In the genomic region with DNA sequence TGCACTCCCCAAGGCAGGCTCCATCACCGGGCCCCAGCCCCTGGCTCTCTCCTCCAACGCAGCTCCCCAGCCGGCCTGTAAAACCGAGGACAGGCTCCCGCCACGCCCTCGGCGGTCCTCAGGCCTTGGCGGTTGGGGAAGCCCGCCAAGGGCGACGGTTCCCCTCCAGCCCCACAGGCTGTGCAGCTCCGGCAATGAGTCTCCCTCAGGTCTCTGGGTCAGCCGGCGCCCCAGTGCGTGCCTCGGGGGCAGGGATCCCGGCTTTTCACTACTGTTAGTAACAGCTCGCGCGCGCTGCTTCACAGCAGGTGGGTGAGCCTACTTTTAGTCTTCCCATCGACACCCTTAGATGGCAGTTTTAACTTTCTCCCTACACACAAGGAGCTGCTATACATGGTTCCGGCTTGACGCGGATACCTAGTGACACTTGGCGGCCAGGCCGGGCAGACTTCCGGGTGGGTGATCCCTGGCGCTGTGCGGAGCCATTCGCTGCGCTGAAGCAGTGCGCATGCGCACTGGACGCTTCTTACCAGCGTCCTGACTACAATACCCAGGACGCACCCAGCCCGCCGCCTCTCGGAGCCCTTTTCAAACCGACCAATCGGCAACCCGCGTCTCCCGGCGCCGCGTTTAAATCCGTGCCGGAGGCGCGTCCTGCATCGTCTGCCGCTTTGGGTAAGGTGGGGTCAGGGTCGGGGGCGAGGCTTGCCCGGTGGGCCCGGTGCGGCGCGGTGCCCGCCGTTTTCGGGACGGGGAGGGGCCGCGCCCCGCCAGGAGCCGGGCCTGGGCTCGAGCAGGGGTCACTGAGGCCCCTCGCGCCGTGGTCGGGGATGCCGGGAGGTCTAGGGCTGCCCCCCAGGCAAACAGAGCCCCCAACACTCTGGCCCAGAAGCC, we compare ENCODE assay signal across 1 cellular context.
TF ChIP-seq lines count a peak whose summit lies in the region.

A gene with protein sequence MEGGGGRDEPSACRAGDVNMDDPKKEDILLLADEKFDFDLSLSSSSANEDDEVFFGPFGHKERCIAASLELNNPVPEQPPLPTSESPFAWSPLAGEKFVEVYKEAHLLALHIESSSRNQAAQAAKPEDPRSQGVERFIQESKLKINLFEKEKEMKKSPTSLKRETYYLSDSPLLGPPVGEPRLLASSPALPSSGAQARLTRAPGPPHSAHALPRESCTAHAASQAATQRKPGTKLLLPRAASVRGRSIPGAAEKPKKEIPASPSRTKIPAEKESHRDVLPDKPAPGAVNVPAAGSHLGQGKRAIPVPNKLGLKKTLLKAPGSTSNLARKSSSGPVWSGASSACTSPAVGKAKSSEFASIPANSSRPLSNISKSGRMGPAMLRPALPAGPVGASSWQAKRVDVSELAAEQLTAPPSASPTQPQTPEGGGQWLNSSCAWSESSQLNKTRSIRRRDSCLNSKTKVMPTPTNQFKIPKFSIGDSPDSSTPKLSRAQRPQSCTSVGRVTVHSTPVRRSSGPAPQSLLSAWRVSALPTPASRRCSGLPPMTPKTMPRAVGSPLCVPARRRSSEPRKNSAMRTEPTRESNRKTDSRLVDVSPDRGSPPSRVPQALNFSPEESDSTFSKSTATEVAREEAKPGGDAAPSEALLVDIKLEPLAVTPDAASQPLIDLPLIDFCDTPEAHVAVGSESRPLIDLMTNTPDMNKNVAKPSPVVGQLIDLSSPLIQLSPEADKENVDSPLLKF (plus strand): TSS at position 614 of the 894 bp plus-strand sequence. CDS start 531 bp downstream, outside the sequence.

TF ChIP-seq in HepG2, 621 proteins besides CTCF, POLR2A, EP300 and RAD21 (continued from another document and continues in another):
- TF ChIP-seq, protein P1, sequence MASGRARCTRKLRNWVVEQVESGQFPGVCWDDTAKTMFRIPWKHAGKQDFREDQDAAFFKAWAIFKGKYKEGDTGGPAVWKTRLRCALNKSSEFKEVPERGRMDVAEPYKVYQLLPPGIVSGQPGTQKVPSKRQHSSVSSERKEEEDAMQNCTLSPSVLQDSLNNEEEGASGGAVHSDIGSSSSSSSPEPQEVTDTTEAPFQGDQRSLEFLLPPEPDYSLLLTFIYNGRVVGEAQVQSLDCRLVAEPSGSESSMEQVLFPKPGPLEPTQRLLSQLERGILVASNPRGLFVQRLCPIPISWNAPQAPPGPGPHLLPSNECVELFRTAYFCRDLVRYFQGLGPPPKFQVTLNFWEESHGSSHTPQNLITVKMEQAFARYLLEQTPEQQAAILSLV (CRISPR knock-in tag; IDR thresholded peaks at IDR 0.05; ENCODE audit: borderline replicate concordance), result no peak
- no peak for TF ChIP-seq MIER2 (CRISPR knock-in tag; IDR thresholded peaks at IDR 0.05)
- TF ChIP-seq, protein P2, sequence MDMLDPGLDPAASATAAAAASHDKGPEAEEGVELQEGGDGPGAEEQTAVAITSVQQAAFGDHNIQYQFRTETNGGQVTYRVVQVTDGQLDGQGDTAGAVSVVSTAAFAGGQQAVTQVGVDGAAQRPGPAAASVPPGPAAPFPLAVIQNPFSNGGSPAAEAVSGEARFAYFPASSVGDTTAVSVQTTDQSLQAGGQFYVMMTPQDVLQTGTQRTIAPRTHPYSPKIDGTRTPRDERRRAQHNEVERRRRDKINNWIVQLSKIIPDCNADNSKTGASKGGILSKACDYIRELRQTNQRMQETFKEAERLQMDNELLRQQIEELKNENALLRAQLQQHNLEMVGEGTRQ (IDR thresholded peaks at IDR 0.05; ENCODE audit: low read depth, low read length), result no peak
- TF ChIP-seq, protein P2 (CRISPR knock-in tag; IDR thresholded peaks at IDR 0.05; ENCODE audit: borderline replicate concordance), result no peak
- peak; percentile 61; the same call in 1 of the 2 replicates for TF ChIP-seq ZNF335 (CRISPR knock-in tag; IDR thresholded peaks at IDR 0.05)
- no peak for TF ChIP-seq ZNF101 (CRISPR knock-in tag; IDR thresholded peaks at IDR 0.05; ENCODE audit: borderline replicate concordance, low read depth)
- TF ChIP-seq CCDC6 (CRISPR knock-in tag; IDR thresholded peaks at IDR 0.05), result peak; percentile 100
- TF ChIP-seq, protein P3, sequence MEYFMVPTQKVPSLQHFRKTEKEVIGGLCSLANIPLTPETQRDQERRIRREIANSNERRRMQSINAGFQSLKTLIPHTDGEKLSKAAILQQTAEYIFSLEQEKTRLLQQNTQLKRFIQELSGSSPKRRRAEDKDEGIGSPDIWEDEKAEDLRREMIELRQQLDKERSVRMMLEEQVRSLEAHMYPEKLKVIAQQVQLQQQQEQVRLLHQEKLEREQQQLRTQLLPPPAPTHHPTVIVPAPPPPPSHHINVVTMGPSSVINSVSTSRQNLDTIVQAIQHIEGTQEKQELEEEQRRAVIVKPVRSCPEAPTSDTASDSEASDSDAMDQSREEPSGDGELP (IDR thresholded peaks at IDR 0.05; ENCODE audit: borderline replicate concordance, low read depth), result peak; percentile 22; the same call in 1 of the 2 replicates
- no peak for TF ChIP-seq ZNF629 (CRISPR knock-in tag; conservative IDR thresholded peaks at IDR 0.05)
- TF ChIP-seq ZIK1 (CRISPR knock-in tag; IDR thresholded peaks at IDR 0.05; ENCODE audit: borderline replicate concordance, low read depth), result no peak; the same call in 1 of the 2 replicates
- TF ChIP-seq SP4 (CRISPR knock-in tag; IDR thresholded peaks at IDR 0.05), result peak; percentile 26; the same call in 1 of the 2 replicates
- TF ChIP-seq TEAD2 (CRISPR knock-in tag; IDR thresholded peaks at IDR 0.05), result no peak
- no peak for TF ChIP-seq ZNF772 (CRISPR knock-in tag; IDR thresholded peaks at IDR 0.05)
- no peak for TF ChIP-seq NONO (IDR thresholded peaks at IDR 0.05)
- TF ChIP-seq NONO (CRISPR knock-in tag; conservative IDR thresholded peaks at IDR 0.05), result no peak
- TF ChIP-seq MYNN (CRISPR knock-in tag; IDR thresholded peaks at IDR 0.05; ENCODE audit: low read depth), result peak; percentile 28; the same call in 1 of the 2 replicates
- no peak; the same call in none of the 2 replicates for TF ChIP-seq KMT2B (CRISPR knock-in tag; IDR thresholded peaks at IDR 0.05)
- TF ChIP-seq, protein P4, sequence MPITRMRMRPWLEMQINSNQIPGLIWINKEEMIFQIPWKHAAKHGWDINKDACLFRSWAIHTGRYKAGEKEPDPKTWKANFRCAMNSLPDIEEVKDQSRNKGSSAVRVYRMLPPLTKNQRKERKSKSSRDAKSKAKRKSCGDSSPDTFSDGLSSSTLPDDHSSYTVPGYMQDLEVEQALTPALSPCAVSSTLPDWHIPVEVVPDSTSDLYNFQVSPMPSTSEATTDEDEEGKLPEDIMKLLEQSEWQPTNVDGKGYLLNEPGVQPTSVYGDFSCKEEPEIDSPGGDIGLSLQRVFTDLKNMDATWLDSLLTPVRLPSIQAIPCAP (CRISPR knock-in tag; IDR thresholded peaks at IDR 0.05; ENCODE audit: low read depth), result no peak
- TF ChIP-seq, protein P5, sequence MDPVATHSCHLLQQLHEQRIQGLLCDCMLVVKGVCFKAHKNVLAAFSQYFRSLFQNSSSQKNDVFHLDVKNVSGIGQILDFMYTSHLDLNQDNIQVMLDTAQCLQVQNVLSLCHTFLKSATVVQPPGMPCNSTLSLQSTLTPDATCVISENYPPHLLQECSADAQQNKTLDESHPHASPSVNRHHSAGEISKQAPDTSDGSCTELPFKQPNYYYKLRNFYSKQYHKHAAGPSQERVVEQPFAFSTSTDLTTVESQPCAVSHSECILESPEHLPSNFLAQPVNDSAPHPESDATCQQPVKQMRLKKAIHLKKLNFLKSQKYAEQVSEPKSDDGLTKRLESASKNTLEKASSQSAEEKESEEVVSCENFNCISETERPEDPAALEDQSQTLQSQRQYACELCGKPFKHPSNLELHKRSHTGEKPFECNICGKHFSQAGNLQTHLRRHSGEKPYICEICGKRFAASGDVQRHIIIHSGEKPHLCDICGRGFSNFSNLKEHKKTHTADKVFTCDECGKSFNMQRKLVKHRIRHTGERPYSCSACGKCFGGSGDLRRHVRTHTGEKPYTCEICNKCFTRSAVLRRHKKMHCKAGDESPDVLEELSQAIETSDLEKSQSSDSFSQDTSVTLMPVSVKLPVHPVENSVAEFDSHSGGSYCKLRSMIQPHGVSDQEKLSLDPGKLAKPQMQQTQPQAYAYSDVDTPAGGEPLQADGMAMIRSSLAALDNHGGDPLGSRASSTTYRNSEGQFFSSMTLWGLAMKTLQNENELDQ (CRISPR knock-in tag; IDR thresholded peaks at IDR 0.05; ENCODE audit: borderline replicate concordance), result peak; percentile 20; the same call in 1 of the 2 replicates
- TF ChIP-seq, protein P6, sequence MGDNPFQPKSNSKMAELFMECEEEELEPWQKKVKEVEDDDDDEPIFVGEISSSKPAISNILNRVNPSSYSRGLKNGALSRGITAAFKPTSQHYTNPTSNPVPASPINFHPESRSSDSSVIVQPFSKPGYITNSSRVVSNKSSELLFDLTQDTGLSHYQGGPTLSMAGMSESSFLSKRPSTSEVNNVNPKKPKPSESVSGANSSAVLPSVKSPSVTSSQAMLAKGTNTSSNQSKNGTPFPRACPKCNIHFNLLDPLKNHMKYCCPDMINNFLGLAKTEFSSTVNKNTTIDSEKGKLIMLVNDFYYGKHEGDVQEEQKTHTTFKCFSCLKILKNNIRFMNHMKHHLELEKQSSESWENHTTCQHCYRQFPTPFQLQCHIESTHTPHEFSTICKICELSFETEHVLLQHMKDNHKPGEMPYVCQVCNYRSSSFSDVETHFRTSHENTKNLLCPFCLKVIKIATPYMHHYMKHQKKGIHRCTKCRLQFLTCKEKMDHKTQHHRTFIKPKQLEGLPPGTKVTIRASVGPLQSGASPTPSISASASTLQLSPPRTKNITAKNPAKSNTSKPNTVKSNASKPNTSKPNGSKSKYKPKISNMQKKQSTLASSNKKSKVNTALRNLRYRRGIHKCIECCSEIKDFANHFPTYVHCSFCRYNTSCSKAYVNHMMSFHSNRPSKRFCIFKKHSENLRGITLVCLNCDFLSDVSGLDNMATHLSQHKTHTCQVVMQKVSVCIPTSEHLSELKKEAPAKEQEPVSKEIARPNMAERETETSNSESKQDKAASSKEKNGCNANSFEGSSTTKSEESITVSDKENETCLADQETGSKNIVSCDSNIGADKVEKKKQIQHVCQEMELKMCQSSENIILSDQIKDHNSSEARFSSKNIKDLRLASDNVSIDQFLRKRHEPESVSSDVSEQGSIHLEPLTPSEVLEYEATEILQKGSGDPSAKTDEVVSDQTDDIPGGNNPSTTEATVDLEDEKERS (CRISPR knock-in tag; IDR thresholded peaks at IDR 0.05), result no peak
- TF ChIP-seq, protein P7, sequence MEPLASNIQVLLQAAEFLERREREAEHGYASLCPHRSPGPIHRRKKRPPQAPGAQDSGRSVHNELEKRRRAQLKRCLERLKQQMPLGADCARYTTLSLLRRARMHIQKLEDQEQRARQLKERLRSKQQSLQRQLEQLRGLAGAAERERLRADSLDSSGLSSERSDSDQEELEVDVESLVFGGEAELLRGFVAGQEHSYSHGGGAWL (CRISPR knock-in tag; IDR thresholded peaks at IDR 0.05), result no peak; the same call in 1 of the 2 replicates
- peak; percentile 97 for TF ChIP-seq ZNF780A (CRISPR knock-in tag; IDR thresholded peaks at IDR 0.05)
- TF ChIP-seq PRMT3 (CRISPR knock-in tag; IDR thresholded peaks at IDR 0.05; ENCODE audit: borderline replicate concordance, low read depth), result peak; percentile 95
- TF ChIP-seq SMAD1 (CRISPR knock-in tag; IDR thresholded peaks at IDR 0.05; ENCODE audit: borderline replicate concordance, low read depth), result no peak
- TF ChIP-seq, protein P8, sequence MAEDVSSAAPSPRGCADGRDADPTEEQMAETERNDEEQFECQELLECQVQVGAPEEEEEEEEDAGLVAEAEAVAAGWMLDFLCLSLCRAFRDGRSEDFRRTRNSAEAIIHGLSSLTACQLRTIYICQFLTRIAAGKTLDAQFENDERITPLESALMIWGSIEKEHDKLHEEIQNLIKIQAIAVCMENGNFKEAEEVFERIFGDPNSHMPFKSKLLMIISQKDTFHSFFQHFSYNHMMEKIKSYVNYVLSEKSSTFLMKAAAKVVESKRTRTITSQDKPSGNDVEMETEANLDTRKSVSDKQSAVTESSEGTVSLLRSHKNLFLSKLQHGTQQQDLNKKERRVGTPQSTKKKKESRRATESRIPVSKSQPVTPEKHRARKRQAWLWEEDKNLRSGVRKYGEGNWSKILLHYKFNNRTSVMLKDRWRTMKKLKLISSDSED (CRISPR knock-in tag; IDR thresholded peaks at IDR 0.05), result 0 out of 2 replicates have a peak, but pooled peaks have one; percentile 68
- no peak for TF ChIP-seq KDM4B (CRISPR knock-in tag; IDR thresholded peaks at IDR 0.05)
- TF ChIP-seq ETV6 (CRISPR knock-in tag; conservative IDR thresholded peaks at IDR 0.05), result no peak
- TF ChIP-seq, protein P9, sequence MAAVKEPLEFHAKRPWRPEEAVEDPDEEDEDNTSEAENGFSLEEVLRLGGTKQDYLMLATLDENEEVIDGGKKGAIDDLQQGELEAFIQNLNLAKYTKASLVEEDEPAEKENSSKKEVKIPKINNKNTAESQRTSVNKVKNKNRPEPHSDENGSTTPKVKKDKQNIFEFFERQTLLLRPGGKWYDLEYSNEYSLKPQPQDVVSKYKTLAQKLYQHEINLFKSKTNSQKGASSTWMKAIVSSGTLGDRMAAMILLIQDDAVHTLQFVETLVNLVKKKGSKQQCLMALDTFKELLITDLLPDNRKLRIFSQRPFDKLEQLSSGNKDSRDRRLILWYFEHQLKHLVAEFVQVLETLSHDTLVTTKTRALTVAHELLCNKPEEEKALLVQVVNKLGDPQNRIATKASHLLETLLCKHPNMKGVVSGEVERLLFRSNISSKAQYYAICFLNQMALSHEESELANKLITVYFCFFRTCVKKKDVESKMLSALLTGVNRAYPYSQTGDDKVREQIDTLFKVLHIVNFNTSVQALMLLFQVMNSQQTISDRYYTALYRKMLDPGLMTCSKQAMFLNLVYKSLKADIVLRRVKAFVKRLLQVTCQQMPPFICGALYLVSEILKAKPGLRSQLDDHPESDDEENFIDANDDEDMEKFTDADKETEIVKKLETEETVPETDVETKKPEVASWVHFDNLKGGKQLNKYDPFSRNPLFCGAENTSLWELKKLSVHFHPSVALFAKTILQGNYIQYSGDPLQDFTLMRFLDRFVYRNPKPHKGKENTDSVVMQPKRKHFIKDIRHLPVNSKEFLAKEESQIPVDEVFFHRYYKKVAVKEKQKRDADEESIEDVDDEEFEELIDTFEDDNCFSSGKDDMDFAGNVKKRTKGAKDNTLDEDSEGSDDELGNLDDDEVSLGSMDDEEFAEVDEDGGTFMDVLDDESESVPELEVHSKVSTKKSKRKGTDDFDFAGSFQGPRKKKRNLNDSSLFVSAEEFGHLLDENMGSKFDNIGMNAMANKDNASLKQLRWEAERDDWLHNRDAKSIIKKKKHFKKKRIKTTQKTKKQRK (IDR thresholded peaks at IDR 0.05; ENCODE audit: low read length), result no peak
- TF ChIP-seq ZBTB38 (CRISPR knock-in tag; IDR thresholded peaks at IDR 0.05), result 0 out of 2 replicates have a peak, but pooled peaks have one; percentile 31
- no peak for TF ChIP-seq WIZ (CRISPR knock-in tag; IDR thresholded peaks at IDR 0.05)
- TF ChIP-seq, protein P10, sequence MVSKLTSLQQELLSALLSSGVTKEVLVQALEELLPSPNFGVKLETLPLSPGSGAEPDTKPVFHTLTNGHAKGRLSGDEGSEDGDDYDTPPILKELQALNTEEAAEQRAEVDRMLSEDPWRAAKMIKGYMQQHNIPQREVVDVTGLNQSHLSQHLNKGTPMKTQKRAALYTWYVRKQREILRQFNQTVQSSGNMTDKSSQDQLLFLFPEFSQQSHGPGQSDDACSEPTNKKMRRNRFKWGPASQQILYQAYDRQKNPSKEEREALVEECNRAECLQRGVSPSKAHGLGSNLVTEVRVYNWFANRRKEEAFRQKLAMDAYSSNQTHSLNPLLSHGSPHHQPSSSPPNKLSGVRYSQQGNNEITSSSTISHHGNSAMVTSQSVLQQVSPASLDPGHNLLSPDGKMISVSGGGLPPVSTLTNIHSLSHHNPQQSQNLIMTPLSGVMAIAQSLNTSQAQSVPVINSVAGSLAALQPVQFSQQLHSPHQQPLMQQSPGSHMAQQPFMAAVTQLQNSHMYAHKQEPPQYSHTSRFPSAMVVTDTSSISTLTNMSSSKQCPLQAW (CRISPR knock-in tag; IDR thresholded peaks at IDR 0.05), result peak; percentile 38; the same call in 1 of the 2 replicates
- TF ChIP-seq SMAD3 (CRISPR knock-in tag; IDR thresholded peaks at IDR 0.05), result no peak; the same call in 1 of the 2 replicates
